In the genomic region with DNA sequence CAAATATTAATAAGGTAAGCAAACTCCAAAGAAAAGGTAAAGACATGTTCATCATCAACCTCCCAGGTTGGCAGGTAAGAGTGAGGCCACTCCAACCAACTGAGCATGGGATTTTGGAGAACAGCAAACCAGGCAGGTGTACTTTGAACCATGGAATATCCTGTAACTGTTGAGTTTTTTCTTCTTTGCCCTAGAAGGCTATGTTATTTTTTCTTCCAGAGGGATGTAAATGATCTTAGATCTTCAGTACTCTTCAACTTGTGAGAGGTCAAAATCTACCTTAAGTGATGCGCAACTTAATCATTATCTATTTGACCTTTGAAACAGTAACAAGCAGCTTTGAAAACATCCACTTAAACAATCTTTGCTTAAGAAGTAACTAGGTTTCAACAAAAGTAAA, we compare ENCODE assay signal across 1 cellular context.
TF ChIP-seq lines count a peak whose summit lies in the region.

TSS of gene CUBN (minus strand) at position 101 of the 400 bp plus-strand sequence. CDS start at position 55, 46 bp downstream.

TF ChIP-seq in H1, 55 proteins besides CTCF, POLR2A, EP300 and RAD21:
- no peak for TF ChIP-seq SAP30 (IDR thresholded peaks at IDR 0.05; ENCODE audit: insufficient read depth, insufficient replicate concordance, low read length)
- TF ChIP-seq SIX5 (IDR thresholded peaks at IDR 0.05; ENCODE audit: low read depth, low read length): no peak
- no peak for TF ChIP-seq TBP (IDR thresholded peaks at IDR 0.05; ENCODE audit: low read depth, low read length)
- no peak for TF ChIP-seq TEAD4 (IDR thresholded peaks at IDR 0.05; ENCODE audit: low read depth, low read length)
- no peak for TF ChIP-seq TAF7 (optimal IDR thresholded peaks at IDR 0.05; ENCODE audit: borderline replicate concordance, low read depth, low read length)
- TF ChIP-seq E2F6 (IDR thresholded peaks at IDR 0.05): no peak
- TF ChIP-seq CHD2 (IDR thresholded peaks at IDR 0.05; ENCODE audit: low read length): no peak
- no peak for TF ChIP-seq RBBP5 (IDR thresholded peaks at IDR 0.05; ENCODE audit: borderline replicate concordance, low read depth, low read length)
- no peak for TF ChIP-seq PHF8 (conservative IDR thresholded peaks at IDR 0.05; ENCODE audit: low read depth, low read length)
- TF ChIP-seq SIN3A (conservative IDR thresholded peaks at IDR 0.05 in 1 of 2, IDR thresholded peaks at IDR 0.05 in 1 of 2; ENCODE audit: low read depth in 1 of 2, low read length in 2 of 2): no peak
- TF ChIP-seq CHD1 (IDR thresholded peaks at IDR 0.05; ENCODE audit: low read depth, low read length): no peak
- no peak for TF ChIP-seq CBX8 (IDR thresholded peaks at IDR 0.05; ENCODE audit: borderline replicate concordance, low read depth, low read length)
- no peak for TF ChIP-seq SRF (IDR thresholded peaks at IDR 0.05; ENCODE audit: low read depth, low read length)
- TF ChIP-seq ZNF274 (IDR thresholded peaks at IDR 0.05; ENCODE audit: borderline replicate concordance, extremely low read depth, low read length): no peak
- no peak for TF ChIP-seq POU5F1 (IDR thresholded peaks at IDR 0.05; ENCODE audit: low read depth, low read length)
- TF ChIP-seq GABPA (IDR thresholded peaks at IDR 0.05; ENCODE audit: borderline replicate concordance, insufficient read depth, low read length): no peak
- no peak for TF ChIP-seq MAFK (IDR thresholded peaks at IDR 0.05; ENCODE audit: low read depth, low read length)
TF ChIP-seq in H1: peak in this region for 0.
